In genomic region chr20:3106658-3107463, GRCh38 we compare ENCODE assay signal across 1 cellular context.
A peak's percentile ranks its signal among the peaks of the same experiment; 100 is the strongest.
TF ChIP-seq lines count a peak whose summit lies in the region.

No MANE protein-coding gene starts in this region.

TF ChIP-seq in HepG2, 621 proteins besides CTCF, POLR2A, EP300 and RAD21 (continued from another document and continues in another):
- TF ChIP-seq ZNF687 (CRISPR knock-in tag; IDR thresholded peaks at IDR 0.05) = peak; percentile 98
- no peak for TF ChIP-seq BHLHE40 (IDR thresholded peaks at IDR 0.05; ENCODE audit: low read length)
- TF ChIP-seq ZNF747 (CRISPR knock-in tag; IDR thresholded peaks at IDR 0.05; ENCODE audit: borderline replicate concordance) = peak; percentile 32; the same call in 1 of the 2 replicates
- no peak for TF ChIP-seq NFIC (IDR thresholded peaks at IDR 0.05; ENCODE audit: low read length)
- TF ChIP-seq ZNF136 (CRISPR knock-in tag; IDR thresholded peaks at IDR 0.05; ENCODE audit: low read depth) = no peak; the same call in 1 of the 2 replicates
- TF ChIP-seq ZNF138 (CRISPR knock-in tag; IDR thresholded peaks at IDR 0.05; ENCODE audit: low read depth) = no peak
- no peak for TF ChIP-seq ZNF318 (CRISPR knock-in tag; IDR thresholded peaks at IDR 0.05)
- TF ChIP-seq MZF1 (CRISPR knock-in tag; IDR thresholded peaks at IDR 0.05; ENCODE audit: borderline replicate concordance) = no peak
- TF ChIP-seq MXD4 (CRISPR knock-in tag; IDR thresholded peaks at IDR 0.05) = no peak; the same call in 1 of the 2 replicates
- TF ChIP-seq ZFP37 (CRISPR knock-in tag; IDR thresholded peaks at IDR 0.05; ENCODE audit: borderline replicate concordance) = no peak
- no peak for TF ChIP-seq BRCA1 (CRISPR knock-in tag; IDR thresholded peaks at IDR 0.05)
- peak; percentile 87 for TF ChIP-seq ZNF609 (CRISPR knock-in tag; IDR thresholded peaks at IDR 0.05; ENCODE audit: borderline replicate concordance)
- peak; percentile 54; the same call in 1 of the 2 replicates for TF ChIP-seq ZNF160 (CRISPR knock-in tag; IDR thresholded peaks at IDR 0.05)
- TF ChIP-seq NRL (CRISPR knock-in tag; IDR thresholded peaks at IDR 0.05; ENCODE audit: borderline replicate concordance) = no peak; the same call in 1 of the 2 replicates
- TF ChIP-seq ZNF253 (CRISPR knock-in tag; IDR thresholded peaks at IDR 0.05; ENCODE audit: borderline replicate concordance) = no peak
- TF ChIP-seq ZNF615 (CRISPR knock-in tag; IDR thresholded peaks at IDR 0.05; ENCODE audit: borderline replicate concordance) = no peak
- peak; percentile 10 for TF ChIP-seq SRSF1 (optimal IDR thresholded peaks at IDR 0.05; ENCODE audit: low read depth, low read length)
- TF ChIP-seq EEA1 (CRISPR knock-in tag; IDR thresholded peaks at IDR 0.05; ENCODE audit: borderline replicate concordance) = no peak
- no peak for TF ChIP-seq ZNF597 (CRISPR knock-in tag; IDR thresholded peaks at IDR 0.05)
- TF ChIP-seq ZNF639 (CRISPR knock-in tag; conservative IDR thresholded peaks at IDR 0.05) = 0 out of 2 replicates have a peak, but pooled peaks have one; percentile 14
- no peak for TF ChIP-seq PHB2 (IDR thresholded peaks at IDR 0.05; ENCODE audit: partially characterized antibody)
- TF ChIP-seq TCF7L2 (IDR thresholded peaks at IDR 0.05; ENCODE audit: low read depth, low read length) = no peak
- TF ChIP-seq CHCHD3 (CRISPR knock-in tag; IDR thresholded peaks at IDR 0.05) = peak; percentile 81; the same call in 1 of the 2 replicates
- TF ChIP-seq MXI1 (IDR thresholded peaks at IDR 0.05; ENCODE audit: borderline replicate concordance, low read depth, low read length) = no peak
- TF ChIP-seq ZNF431 (CRISPR knock-in tag; IDR thresholded peaks at IDR 0.05; ENCODE audit: borderline replicate concordance, low read depth) = 0 out of 2 replicates have a peak, but pooled peaks have one; percentile 59
- TF ChIP-seq HINFP (CRISPR knock-in tag; IDR thresholded peaks at IDR 0.05; ENCODE audit: low read depth) = no peak
- TF ChIP-seq RAD51 (IDR thresholded peaks at IDR 0.05; ENCODE audit: borderline replicate concordance) = no peak
- TF ChIP-seq MTF2 (CRISPR knock-in tag; IDR thresholded peaks at IDR 0.05; ENCODE audit: borderline replicate concordance) = no peak; the same call in 1 of the 2 replicates
- no peak for TF ChIP-seq TBL1XR1 (IDR thresholded peaks at IDR 0.05; ENCODE audit: borderline replicate concordance, low read length, partially characterized antibody)
- no peak for TF ChIP-seq PAF1 (CRISPR knock-in tag; IDR thresholded peaks at IDR 0.05)
- TF ChIP-seq SIN3B (IDR thresholded peaks at IDR 0.05; ENCODE audit: low read length) = no peak
- TF ChIP-seq THRA (CRISPR knock-in tag; IDR thresholded peaks at IDR 0.05; ENCODE audit: borderline replicate concordance) = peak; percentile 74; the same call in 1 of the 2 replicates
- no peak for TF ChIP-seq SMARCE1 (IDR thresholded peaks at IDR 0.05; ENCODE audit: borderline replicate concordance)
